1 cellular context compared by ENCODE assay signal in the genomic region with DNA sequence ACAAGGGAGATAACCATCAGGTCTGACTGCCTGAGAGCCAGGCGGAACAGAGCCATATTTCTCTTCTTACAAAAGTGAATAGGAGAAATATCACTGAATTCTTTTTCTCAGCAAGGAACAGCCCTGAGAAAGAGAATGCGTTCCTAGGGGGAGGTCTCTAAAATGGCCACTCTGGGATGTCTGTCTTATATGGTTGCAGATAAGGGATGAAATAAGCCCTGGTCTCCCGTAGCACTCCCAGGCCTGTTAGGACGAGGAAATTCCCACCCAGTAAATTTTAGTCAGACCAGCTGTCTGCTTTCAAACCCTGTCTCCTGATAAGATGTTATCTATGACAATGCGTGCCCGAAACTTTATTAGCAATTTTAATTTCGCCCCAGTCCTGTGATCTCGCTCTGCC. TPM values are rescaled to one million over a fixed set of nuclear protein-coding genes. Genes with fewer than 3 reads are reported as not detected.
"Had no signal": no experiment of that assay in that cellular context is flagged by ENCODE, and none has a peak within 500 bp of the region (broad histone marks: within the 10 kb centered on the region; RNA-seq: fewer than 3 reads in every experiment).

No MANE protein-coding gene starts in this region.

RNA-seq across cellular contexts. Expression of a gene that starts 35.4 kb away (rescaled TPM):
- total RNA-seq: G401 had no signal
